16 cellular contexts compared by ENCODE assay signal in the genomic region with DNA sequence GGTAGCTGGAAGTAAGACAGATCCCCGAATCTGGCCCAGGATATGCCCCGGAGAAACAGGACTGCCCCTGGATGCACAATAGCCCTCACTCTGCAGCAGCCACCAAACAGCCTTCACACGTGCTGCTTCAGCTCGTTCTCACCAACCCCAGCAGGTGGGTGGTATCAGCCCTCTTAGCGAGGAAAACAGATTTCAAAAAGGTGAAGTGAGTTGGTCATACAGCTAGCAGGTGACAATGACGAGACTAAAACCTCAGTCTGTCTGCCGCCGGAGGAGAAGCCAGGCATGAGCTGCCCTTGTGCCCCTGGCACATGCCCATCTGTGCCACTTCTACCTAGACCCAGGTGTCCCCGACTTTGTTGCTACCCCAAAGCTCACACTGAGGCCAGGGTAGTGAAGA.
DNase-seq lines count a peak whose midpoint lies in the region; ATAC-seq, FAIRE-seq and TF ChIP-seq lines count a peak whose summit lies in the region.
"Had no signal": no experiment of that assay in that cellular context is flagged by ENCODE, and none has a peak within 500 bp of the region (broad histone marks: within the 10 kb centered on the region; RNA-seq: fewer than 3 reads in every experiment).

No MANE protein-coding gene starts in this region.

- H3K4me3 Mint-ChIP-seq in mesothelial cell of epicardium, result no peak overlapping the region
- H3K4me3 Mint-ChIP-seq: activated naive CD4-positive, alpha-beta T cell treated with anti-CD3 and anti-CD28 coated beads, Interleukin-2, amount 50 U/mL, for 24 hours; CD8-positive, alpha-beta T cell; T-cell had no signal

- H3K27ac ChIP-seq in dorsolateral prefrontal cortex, result peak overlapping the region in 49 of 59 donors; percentile 46 to 96 (median 91)
- peak overlapping the region in 1 of 2 donors; percentile 41 for H3K27ac ChIP-seq in breast epithelium
- H3K27ac ChIP-seq: 22Rv1 had no signal

- TF ChIP-seq CTCF in dorsolateral prefrontal cortex (IDR thresholded peaks at IDR 0.05 in 54 of 56, conservative IDR thresholded peaks at IDR 0.05 in 2 of 56; ENCODE audit: low read depth in 1 of 56, partially characterized antibody in 56 of 56) (no peak), mesothelial cell of epicardium (IDR thresholded peaks at IDR 0.05; ENCODE audit: unreplicated experiment) (no peak), breast epithelium (IDR thresholded peaks at IDR 0.05) (no peak)

- no peaks in the 10 kb centered on the region for H3K36me3 Mint-ChIP-seq in mesothelial cell of epicardium
- H3K36me3 Mint-ChIP-seq: activated naive CD4-positive, alpha-beta T cell treated with anti-CD3 and anti-CD28 coated beads, Interleukin-2, amount 50 U/mL, for 24 hours; CD8-positive, alpha-beta T cell; T-cell had no signal

- no peak for ATAC-seq in GM21786 (IDR thresholded peaks at IDR 0.05; ENCODE audit: unreplicated experiment)
- ATAC-seq: activated CD4-positive, CD25-positive, alpha-beta regulatory T cell treated with anti-CD3 and anti-CD28 coated beads, Interleukin-2, amount 50 U/mL, for 24 hours; CD8-positive, alpha-beta T cell; T-cell had no signal

- H3K27me3 ChIP-seq in dorsolateral prefrontal cortex, result no peaks in the 10 kb centered on the region
- H3K27me3 ChIP-seq in breast epithelium, result no peaks in the 10 kb centered on the region

- intact Hi-C loops in dorsolateral prefrontal cortex (cut with DNase I), result no loop called here
- intact Hi-C loops in breast epithelium (cut with DNase I; ENCODE audit: low total_unique reads), result no loop called here

- H3K36me3 ChIP-seq in breast epithelium, result no peaks in the 10 kb centered on the region

- no peaks in the 10 kb centered on the region for H3K9me3 Mint-ChIP-seq in mesothelial cell of epicardium
- H3K9me3 Mint-ChIP-seq: activated naive CD4-positive, alpha-beta T cell treated with anti-CD3 and anti-CD28 coated beads, Interleukin-2, amount 50 U/mL, for 24 hours; CD8-positive, alpha-beta T cell; T-cell had no signal

- H3K27me3 Mint-ChIP-seq in mesothelial cell of epicardium (ENCODE audit: low read depth), result no peaks in the 10 kb centered on the region
- H3K27me3 Mint-ChIP-seq: activated naive CD4-positive, alpha-beta T cell treated with anti-CD3 and anti-CD28 coated beads, Interleukin-2, amount 50 U/mL, for 24 hours; T-cell had no signal

- H3K4me3 ChIP-seq in dorsolateral prefrontal cortex (no peak overlapping the region), breast epithelium (no peak overlapping the region)

- H3K27ac Mint-ChIP-seq in mesothelial cell of epicardium, result peak overlapping the region; percentile 83
- H3K27ac Mint-ChIP-seq: activated naive CD4-positive, alpha-beta T cell treated with anti-CD3 and anti-CD28 coated beads, Interleukin-2, amount 50 U/mL, for 24 hours; CD8-positive, alpha-beta T cell; T-cell had no signal

- peaks cover 42% of the 10 kb centered on the region for H3K4me1 Mint-ChIP-seq in mesothelial cell of epicardium

- no peaks in the 10 kb centered on the region for H3K9me3 ChIP-seq in breast epithelium

- H3K4me1 ChIP-seq in breast epithelium, result no peaks in the 10 kb centered on the region

- no peak for TF ChIP-seq POLR2A in breast epithelium (IDR thresholded peaks at IDR 0.05)

- DNase-seq in NCI-H510A treated with DMSO at 0.1 percent for 48 hours (lab: John Stamatoyannopoulos, UW) (peak; percentile 22), NCI-H510A (lab: John Stamatoyannopoulos, UW) (no peak), dorsolateral prefrontal cortex (peak in 1 of 10 donors; percentile 27), mesothelial cell of epicardium (ENCODE audit: low spot score in 2 of 2, unreplicated experiment in 2 of 2) (no peak), urothelium cell line (ENCODE audit: low spot score) (no peak), breast epithelium (ENCODE audit: low spot score in 2 of 2) (no peak), NCI-H226 (no peak)
- DNase-seq: CD8-positive, alpha-beta T cell; NCI-H1436 treated with DMSO at 0.1 percent for 48 hours; T-cell had no signal

- FAIRE-seq in urothelium cell line (lab: Jason Lieb, UNC), result peak; percentile 50
- FAIRE-seq: colon, GM12892 had no signal
